Comparison of ENCODE assay signal across 8 cellular contexts in the genomic region with DNA sequence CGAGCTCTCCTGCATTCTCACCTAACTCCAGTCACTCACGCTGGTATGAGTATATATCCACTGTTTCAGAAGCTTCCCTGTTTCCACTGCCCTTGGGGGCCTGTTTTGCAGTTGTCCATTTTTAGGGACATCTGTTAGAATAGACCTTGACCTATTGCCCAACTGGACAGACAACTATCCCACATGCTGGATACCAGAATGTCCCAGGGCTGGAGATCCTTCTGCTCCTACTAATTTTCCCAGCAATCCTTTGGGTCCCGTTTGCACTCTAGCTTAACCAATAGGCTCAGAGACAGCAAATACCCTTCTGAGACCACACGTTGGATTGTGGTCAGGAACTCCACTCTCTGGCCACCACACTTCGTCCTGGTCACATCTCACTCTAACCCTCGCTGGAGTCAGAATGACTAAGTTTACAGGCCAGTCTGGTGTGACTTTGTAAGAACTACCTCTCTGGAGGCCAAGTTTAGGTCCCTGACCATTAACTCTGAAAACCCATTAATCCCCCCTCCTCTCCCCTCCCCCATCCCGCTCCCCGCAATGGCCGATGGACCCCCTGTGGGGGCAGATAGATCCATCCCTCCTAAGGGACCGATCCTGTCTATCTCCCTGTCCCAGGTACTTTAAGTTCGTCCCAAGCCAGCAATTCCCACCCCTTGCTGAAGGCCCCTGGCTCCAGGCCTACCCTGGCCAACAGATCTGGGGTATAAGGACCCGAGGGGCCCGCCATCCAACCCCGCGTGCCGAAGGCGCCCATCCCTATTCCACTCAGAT. TPM values are rescaled to one million over a fixed set of nuclear protein-coding genes. Genes with fewer than 3 reads are reported as not detected.
DNase-seq lines count a peak whose midpoint lies in the region; ATAC-seq and TF ChIP-seq lines count a peak whose summit lies in the region.

No MANE protein-coding gene starts in this region.

- peaks cover 48% of the 10 kb centered on the region for H3K79me2 ChIP-seq in neural progenitor cell (ENCODE audit: low read depth)

- H3K27ac Mint-ChIP-seq in activated CD4-positive, alpha-beta T cell treated with anti-CD3 and anti-CD28 coated beads, Interleukin-2, amount 10 ng/mL, durations not matched to agents 7 days and 5 days, result peak overlapping the region; percentile 77
- H3K27ac Mint-ChIP-seq in neural progenitor cell, result peak overlapping the region; percentile 76

- H3K9me3 ChIP-seq in neural progenitor cell (ENCODE audit: low read depth), result no peaks in the 10 kb centered on the region

- H3K27me3 ChIP-seq in neural progenitor cell, result no peaks in the 10 kb centered on the region

- peaks cover 30% of the 10 kb centered on the region for H4K20me1 ChIP-seq in neural progenitor cell (ENCODE audit: low read depth)

- H3K4me3 Mint-ChIP-seq in activated CD4-positive, alpha-beta T cell treated with anti-CD3 and anti-CD28 coated beads, Interleukin-2, amount 10 ng/mL, durations not matched to agents 7 days and 5 days, result peak overlapping the region; percentile 83
- H3K4me3 Mint-ChIP-seq in neural progenitor cell, result peak overlapping the region; percentile 94

- H2AFZ ChIP-seq in neural progenitor cell (replicated peaks), result no peak overlapping the region

- TF ChIP-seq CTCF in neural progenitor cell (IDR thresholded peaks at IDR 0.05), result no peak

- peak overlapping the region; percentile 80 for H3K4me2 ChIP-seq in neural progenitor cell

- ATAC-seq in SK-N-SH treated with all-trans-retinoic acid at 6 μM for 48 hours, result peak; percentile 1
- no peak for ATAC-seq in GM21360 (IDR thresholded peaks at IDR 0.05; ENCODE audit: unreplicated experiment)
- ATAC-seq in HG03469 (IDR thresholded peaks at IDR 0.05; ENCODE audit: unreplicated experiment), result no peak

- H3K4me1 ChIP-seq in neural progenitor cell, result peaks cover 10% of the 10 kb centered on the region

- H3K27me3 Mint-ChIP-seq in activated CD4-positive, alpha-beta T cell treated with anti-CD3 and anti-CD28 coated beads, Interleukin-2, amount 10 ng/mL, durations not matched to agents 7 days and 5 days, result no peaks in the 10 kb centered on the region
- H3K27me3 Mint-ChIP-seq in neural progenitor cell (ENCODE audit: insufficient read depth, low read depth), result peaks cover 8% of the 10 kb centered on the region

- no peak overlapping the region for H3K27ac ChIP-seq in neural progenitor cell

- peaks cover 38% of the 10 kb centered on the region for H3K4me1 Mint-ChIP-seq in activated CD4-positive, alpha-beta T cell treated with anti-CD3 and anti-CD28 coated beads, Interleukin-2, amount 10 ng/mL, durations not matched to agents 7 days and 5 days
- peaks cover 28% of the 10 kb centered on the region for H3K4me1 Mint-ChIP-seq in neural progenitor cell

- H3K4me3 ChIP-seq in neural progenitor cell, result peak overlapping the region; percentile 92

- POLR2A ChIA-PET in activated CD4-positive, alpha-beta T cell treated with anti-CD3 and anti-CD28 coated beads, Interleukin-2, amount 10 ng/mL, durations not matched to agents 7 days and 5 days (lab: Charles Lee), result interaction anchor here (0.6 kb wide), 1 partner anchor 941 kb away, joined by 3 read pairs; no protein-coding TSS in a partner anchor

- peak; percentile 62 for TF ChIP-seq POLR2A in erythroblast (IDR thresholded peaks at IDR 0.05; ENCODE audit: low read length)

- peaks cover 38% of the 10 kb centered on the region for H3F3A ChIP-seq in neural progenitor cell (ENCODE audit: low read depth)

- CTCF ChIA-PET in activated CD4-positive, alpha-beta T cell treated with anti-CD3 and anti-CD28 coated beads, Interleukin-2, amount 10 ng/mL, durations not matched to agents 7 days and 5 days (lab: Charles Lee), result interaction anchor here (0.6 to 2.4 kb wide), 4 partner anchors 13 to 344 kb away, joined by 3 to 15 read pairs (median 4); no protein-coding TSS in a partner anchor

- DNase-seq in activated CD4-positive, alpha-beta T cell treated with anti-CD3 and anti-CD28 coated beads, Interleukin-2, amount 10 ng/mL, durations not matched to agents 7 days and 5 days, result no peak
- no peak for DNase-seq in activated CD4-positive, alpha-beta T cell treated with anti-CD3 and anti-CD28 coated beads, Interleukin-2, amount 50 U/mL, for 4 hours
- DNase-seq in erythroblast (lab: John Stamatoyannopoulos, UW), result peak; percentile 57 to 73
- DNase-seq in neural progenitor cell (ENCODE audit: low spot score), result peak; percentile 44
- DNase-seq in SHP77 (lab: John Stamatoyannopoulos, UW), result no peak

- no peaks in the 10 kb centered on the region for H3K9me3 Mint-ChIP-seq in activated CD4-positive, alpha-beta T cell treated with anti-CD3 and anti-CD28 coated beads, Interleukin-2, amount 10 ng/mL, durations not matched to agents 7 days and 5 days
- H3K9me3 Mint-ChIP-seq in neural progenitor cell, result no peaks in the 10 kb centered on the region

- no peak overlapping the region for H3K9ac ChIP-seq in neural progenitor cell

- no peaks in the 10 kb centered on the region for H3K36me3 ChIP-seq in neural progenitor cell

- H3K36me3 Mint-ChIP-seq in activated CD4-positive, alpha-beta T cell treated with anti-CD3 and anti-CD28 coated beads, Interleukin-2, amount 10 ng/mL, durations not matched to agents 7 days and 5 days (ENCODE audit: low read depth), result peaks cover 11% of the 10 kb centered on the region
- peaks cover 8% of the 10 kb centered on the region for H3K36me3 Mint-ChIP-seq in neural progenitor cell

TF ChIP-seq in SK-N-SH treated with all-trans-retinoic acid at 6 μM for 48 hours, 23 proteins besides CTCF, POLR2A, EP300 and RAD21:
- TF ChIP-seq ZC3H10 (CRISPR knock-in tag; IDR thresholded peaks at IDR 0.05), result no peak
- TF ChIP-seq, protein P1, sequence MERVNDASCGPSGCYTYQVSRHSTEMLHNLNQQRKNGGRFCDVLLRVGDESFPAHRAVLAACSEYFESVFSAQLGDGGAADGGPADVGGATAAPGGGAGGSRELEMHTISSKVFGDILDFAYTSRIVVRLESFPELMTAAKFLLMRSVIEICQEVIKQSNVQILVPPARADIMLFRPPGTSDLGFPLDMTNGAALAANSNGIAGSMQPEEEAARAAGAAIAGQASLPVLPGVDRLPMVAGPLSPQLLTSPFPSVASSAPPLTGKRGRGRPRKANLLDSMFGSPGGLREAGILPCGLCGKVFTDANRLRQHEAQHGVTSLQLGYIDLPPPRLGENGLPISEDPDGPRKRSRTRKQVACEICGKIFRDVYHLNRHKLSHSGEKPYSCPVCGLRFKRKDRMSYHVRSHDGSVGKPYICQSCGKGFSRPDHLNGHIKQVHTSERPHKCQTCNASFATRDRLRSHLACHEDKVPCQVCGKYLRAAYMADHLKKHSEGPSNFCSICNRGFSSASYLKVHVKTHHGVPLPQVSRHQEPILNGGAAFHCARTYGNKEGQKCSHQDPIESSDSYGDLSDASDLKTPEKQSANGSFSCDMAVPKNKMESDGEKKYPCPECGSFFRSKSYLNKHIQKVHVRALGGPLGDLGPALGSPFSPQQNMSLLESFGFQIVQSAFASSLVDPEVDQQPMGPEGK (CRISPR knock-in tag; IDR thresholded peaks at IDR 0.05; ENCODE audit: borderline replicate concordance), result peak; percentile 58; the same call in 1 of the 2 replicates
- no peak for TF ChIP-seq CSDC2 (CRISPR knock-in tag; IDR thresholded peaks at IDR 0.05)
- TF ChIP-seq ISL1 (CRISPR knock-in tag; IDR thresholded peaks at IDR 0.05), result no peak
- TF ChIP-seq, protein P2, sequence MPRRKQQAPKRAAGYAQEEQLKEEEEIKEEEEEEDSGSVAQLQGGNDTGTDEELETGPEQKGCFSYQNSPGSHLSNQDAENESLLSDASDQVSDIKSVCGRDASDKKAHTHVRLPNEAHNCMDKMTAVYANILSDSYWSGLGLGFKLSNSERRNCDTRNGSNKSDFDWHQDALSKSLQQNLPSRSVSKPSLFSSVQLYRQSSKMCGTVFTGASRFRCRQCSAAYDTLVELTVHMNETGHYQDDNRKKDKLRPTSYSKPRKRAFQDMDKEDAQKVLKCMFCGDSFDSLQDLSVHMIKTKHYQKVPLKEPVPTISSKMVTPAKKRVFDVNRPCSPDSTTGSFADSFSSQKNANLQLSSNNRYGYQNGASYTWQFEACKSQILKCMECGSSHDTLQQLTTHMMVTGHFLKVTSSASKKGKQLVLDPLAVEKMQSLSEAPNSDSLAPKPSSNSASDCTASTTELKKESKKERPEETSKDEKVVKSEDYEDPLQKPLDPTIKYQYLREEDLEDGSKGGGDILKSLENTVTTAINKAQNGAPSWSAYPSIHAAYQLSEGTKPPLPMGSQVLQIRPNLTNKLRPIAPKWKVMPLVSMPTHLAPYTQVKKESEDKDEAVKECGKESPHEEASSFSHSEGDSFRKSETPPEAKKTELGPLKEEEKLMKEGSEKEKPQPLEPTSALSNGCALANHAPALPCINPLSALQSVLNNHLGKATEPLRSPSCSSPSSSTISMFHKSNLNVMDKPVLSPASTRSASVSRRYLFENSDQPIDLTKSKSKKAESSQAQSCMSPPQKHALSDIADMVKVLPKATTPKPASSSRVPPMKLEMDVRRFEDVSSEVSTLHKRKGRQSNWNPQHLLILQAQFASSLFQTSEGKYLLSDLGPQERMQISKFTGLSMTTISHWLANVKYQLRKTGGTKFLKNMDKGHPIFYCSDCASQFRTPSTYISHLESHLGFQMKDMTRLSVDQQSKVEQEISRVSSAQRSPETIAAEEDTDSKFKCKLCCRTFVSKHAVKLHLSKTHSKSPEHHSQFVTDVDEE (CRISPR knock-in tag; IDR thresholded peaks at IDR 0.05), result no peak
- 0 out of 2 replicates have a peak, but pooled peaks have one; percentile 76 for TF ChIP-seq RARB (CRISPR knock-in tag; IDR thresholded peaks at IDR 0.05)
- TF ChIP-seq ZFP30 (CRISPR knock-in tag; IDR thresholded peaks at IDR 0.05), result peak; percentile 46
- no peak for TF ChIP-seq PPARA (CRISPR knock-in tag; IDR thresholded peaks at IDR 0.05; ENCODE audit: borderline replicate concordance)
- TF ChIP-seq, protein P3, sequence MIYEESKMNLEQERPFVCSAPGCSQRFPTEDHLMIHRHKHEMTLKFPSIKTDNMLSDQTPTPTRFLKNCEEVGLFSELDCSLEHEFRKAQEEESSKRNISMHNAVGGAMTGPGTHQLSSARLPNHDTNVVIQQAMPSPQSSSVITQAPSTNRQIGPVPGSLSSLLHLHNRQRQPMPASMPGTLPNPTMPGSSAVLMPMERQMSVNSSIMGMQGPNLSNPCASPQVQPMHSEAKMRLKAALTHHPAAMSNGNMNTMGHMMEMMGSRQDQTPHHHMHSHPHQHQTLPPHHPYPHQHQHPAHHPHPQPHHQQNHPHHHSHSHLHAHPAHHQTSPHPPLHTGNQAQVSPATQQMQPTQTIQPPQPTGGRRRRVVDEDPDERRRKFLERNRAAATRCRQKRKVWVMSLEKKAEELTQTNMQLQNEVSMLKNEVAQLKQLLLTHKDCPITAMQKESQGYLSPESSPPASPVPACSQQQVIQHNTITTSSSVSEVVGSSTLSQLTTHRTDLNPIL (CRISPR knock-in tag; IDR thresholded peaks at IDR 0.05; ENCODE audit: low read depth), result peak; percentile 11; the same call in 1 of the 2 replicates

RNA-seq across cellular contexts. Expression of a gene that starts 35.5 kb away (rescaled TPM):
- 10 to 100 TPM; 45.5 to 51.2 TPM for total RNA-seq in activated CD4-positive, alpha-beta T cell treated with anti-CD3 and anti-CD28 coated beads, Interleukin-2, amount 10 ng/mL, durations not matched to agents 7 days and 5 days
- total RNA-seq in neural progenitor cell (ENCODE audit: low replicate concordance), result 25.1 and 28.6 TPM in 2 replicates

Comparison
In these comparisons a context has a peak if more than half of its experiments do, and no peak if none do; other contexts are left out.
1. DNase-seq: peak in erythroblast (2 of 2) and neural progenitor cell (single experiment); none in activated CD4-positive, alpha-beta T cell treated with anti-CD3 and anti-CD28 coated beads, Interleukin-2, amount 10 ng/mL, durations not matched to agents 7 days and 5 days (single experiment), activated CD4-positive, alpha-beta T cell treated with anti-CD3 and anti-CD28 coated beads, Interleukin-2, amount 50 U/mL, for 4 hours (0 of 2) and SHP77 (0 of 2).